In the genomic region with DNA sequence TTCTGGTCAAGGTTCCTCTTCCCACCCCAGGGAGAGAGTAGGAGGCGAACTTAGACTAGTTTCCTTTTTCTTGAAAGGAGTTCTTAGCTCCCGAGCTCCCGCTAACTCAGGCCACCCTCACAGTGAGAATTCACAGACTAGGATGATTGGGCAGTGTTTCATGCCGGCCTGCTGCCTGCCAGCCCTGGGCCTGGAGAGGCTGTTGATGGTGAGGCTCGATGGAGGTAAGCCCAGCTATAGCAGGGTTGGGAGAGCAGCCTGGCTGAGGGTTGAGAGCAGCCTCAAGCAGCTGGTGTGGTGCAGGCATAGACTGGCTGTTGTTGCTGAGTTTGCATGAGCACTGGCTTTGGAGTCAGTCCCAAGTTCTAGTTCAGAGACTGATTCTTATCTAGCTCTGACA, we compare ENCODE assay signal across 25 cellular contexts.
"Had no signal": no experiment of that assay in that cellular context is flagged by ENCODE, and none has a peak within 500 bp of the region (broad histone marks: within the 10 kb centered on the region; RNA-seq: fewer than 3 reads in every experiment).

No MANE protein-coding gene starts in this region.

- H3K36me3 Mint-ChIP-seq: activated naive CD8-positive, alpha-beta T cell had no signal

- H3K27me3 ChIP-seq: colonic mucosa, heart right ventricle, right lobe of liver, testis, transverse colon had no signal

- H3K4me1 Mint-ChIP-seq: activated CD4-positive, alpha-beta T cell treated with anti-CD3 and anti-CD28 coated beads for 36 hours; nephron had no signal

- H3K4me3 ChIP-seq: colonic mucosa, dorsolateral prefrontal cortex, heart right ventricle, left lung, lower lobe of right lung, mucosa of descending colon, right lobe of liver, testis, transverse colon had no signal

- DNase-seq: activated CD4-positive, alpha-beta T cell treated with anti-CD3 and anti-CD28 coated beads for 36 hours; activated CD4-positive, alpha-beta T cell treated with anti-CD3 and anti-CD28 coated beads, Interleukin-2, amount 50 U/mL, for 48 hours; activated CD4-positive, CD25-positive, alpha-beta regulatory T cell; activated naive CD4-positive, alpha-beta T cell treated with Interleukin-2 at 50 U/mL for 16 hours; activated T-cell treated with anti-CD3 and anti-CD28 coated beads, Interleukin-2, amount 50 U/mL, for 48 hours; anterior cingulate cortex; cerebellar nuclear complex; colonic mucosa; dorsolateral prefrontal cortex; effector memory CD8-positive, alpha-beta T cell; foreskin melanocyte; heart right ventricle; left lung; lower lobe of right lung; mesendoderm; mucosa of descending colon; right lobe of liver; stimulated activated CD4-positive, alpha-beta T cell treated with anti-CD3 and anti-CD28 coated beads, Interleukin-12 subunit alpha, Interleukin-12 subunit beta, amount 100 ng/mL, for 4 hours; stimulated activated CD4-positive, alpha-beta T cell treated with anti-CD3 and anti-CD28 coated beads, Interleukin-4, amount 100 ng/mL, for 1 hour; stimulated activated naive CD8-positive, alpha-beta T cell treated with anti-CD3 and anti-CD28 coated beads, Interleukin-15, Interleukin-2, amounts not matched to agents 100 U/mL and 50 U/mL, for 24 hours; testis; transverse colon had no signal

- H3K9me3 ChIP-seq: colonic mucosa, left lung, lower lobe of right lung, mucosa of descending colon, right lobe of liver, testis, transverse colon had no signal

- H3K27ac ChIP-seq: colonic mucosa, dorsolateral prefrontal cortex, heart right ventricle, left lung, lower lobe of right lung, right lobe of liver, testis, transverse colon had no signal

- H3K4me1 ChIP-seq: colonic mucosa, heart right ventricle, left lung, lower lobe of right lung, right lobe of liver, testis, transverse colon had no signal

- H3K36me3 ChIP-seq: colonic mucosa, heart right ventricle, left lung, lower lobe of right lung, right lobe of liver, transverse colon had no signal

- H3K4me3 Mint-ChIP-seq: activated CD4-positive, alpha-beta T cell treated with anti-CD3 and anti-CD28 coated beads for 36 hours; activated naive CD8-positive, alpha-beta T cell; effector memory CD8-positive, alpha-beta T cell; nephron had no signal

- H3K9me3 Mint-ChIP-seq: activated T-helper 2 cell treated with anti-CD3 and anti-CD28 coated beads, Interferon-gamma antibody, Interleukin-2, Interleukin-4, amounts not matched to agents 10 μg/mL and 5 μg/mL and 100 μg/mL, durations not matched to agents 14 hours and 24 hours and 36 hours; effector memory CD8-positive, alpha-beta T cell had no signal

- H3K27ac Mint-ChIP-seq: activated CD4-positive, alpha-beta T cell treated with anti-CD3 and anti-CD28 coated beads for 36 hours; activated naive CD8-positive, alpha-beta T cell; activated T-helper 2 cell treated with anti-CD3 and anti-CD28 coated beads, Interferon-gamma antibody, Interleukin-2, Interleukin-4, amounts not matched to agents 10 μg/mL and 5 μg/mL and 100 μg/mL, durations not matched to agents 14 hours and 24 hours and 36 hours; effector memory CD8-positive, alpha-beta T cell; nephron had no signal
